8 cellular contexts compared by ENCODE assay signal in genomic region chr14:66359500-66359899, GRCh38.
DNase-seq lines count a peak whose midpoint lies in the region; ATAC-seq, FAIRE-seq and TF ChIP-seq lines count a peak whose summit lies in the region.

No MANE protein-coding gene starts in this region.

- CTCF ChIA-PET in Calu3 (lab: Charles Lee): interaction anchor here (0.6 to 3.4 kb wide), 19 partner anchors 8 to 1721 kb away, joined by 3 to 61 read pairs (median 5); partner anchors contain the start of gene ATP6V1D

- H3K27ac Mint-ChIP-seq in Calu3 (ENCODE audit: unreplicated experiment) (no peak overlapping the region), astrocyte (ENCODE audit: unreplicated experiment) (no peak overlapping the region)

- H3K9ac ChIP-seq in astrocyte (ENCODE audit: low read length): no peak overlapping the region

- H3K27me3 Mint-ChIP-seq in Calu3 (ENCODE audit: unreplicated experiment) (peaks cover 11% of the 10 kb centered on the region), astrocyte (ENCODE audit: low read depth, unreplicated experiment) (peaks cover 15% of the 10 kb centered on the region)

- no peaks in the 10 kb centered on the region for H3K36me3 Mint-ChIP-seq in Calu3 (ENCODE audit: insufficient read depth, unreplicated experiment)
- no peaks in the 10 kb centered on the region for H3K36me3 Mint-ChIP-seq in astrocyte (ENCODE audit: low read depth, unreplicated experiment)

- no TSS peak for BruUV-seq in Calu3 (replicated peaks; lab: Mats Ljungman, UMichigan)

- H3K36me3 ChIP-seq in astrocyte (ENCODE audit: insufficient read depth, low read length) (no peaks in the 10 kb centered on the region), tibial nerve (no peaks in the 10 kb centered on the region)

- H4K20me1 ChIP-seq in astrocyte (ENCODE audit: insufficient read depth, low read length): no peaks in the 10 kb centered on the region

- H3K4me1 Mint-ChIP-seq in Calu3 (ENCODE audit: low read depth, unreplicated experiment): peaks cover 17% of the 10 kb centered on the region
- H3K4me1 Mint-ChIP-seq in astrocyte (ENCODE audit: low read depth, unreplicated experiment): no peaks in the 10 kb centered on the region

- H3K9me3 Mint-ChIP-seq in Calu3 (ENCODE audit: low read depth, unreplicated experiment) (no peaks in the 10 kb centered on the region), astrocyte (ENCODE audit: unreplicated experiment) (no peaks in the 10 kb centered on the region)

- no peak overlapping the region for H3K4me2 ChIP-seq in astrocyte (ENCODE audit: low read length)

- H3K9me3 ChIP-seq in astrocyte (ENCODE audit: insufficient read depth, low read depth, low read length): no peaks in the 10 kb centered on the region
- peaks cover 0 to under 1% (median 0%) of the 10 kb centered on the region in 4 donors for H3K9me3 ChIP-seq in tibial nerve

- H3K27me3 ChIP-seq in astrocyte (ENCODE audit: insufficient read depth, low read length) (peaks cover 2% of the 10 kb centered on the region), tibial nerve (no peaks in the 10 kb centered on the region)

- WGBS in tibial nerve, 2 donors: 0% methylated on average over 3 of the region's 3 CpGs

- DNase-seq in Calu3 (peak; percentile 39), GM20000 (ENCODE audit: low spot score) (peak; percentile 37), NCI-H2227 (lab: John Stamatoyannopoulos, UW; ENCODE audit: unreplicated experiment) (peak; percentile 73), astrocyte (ENCODE audit: low read depth) (peak; percentile 59), iris pigment epithelial cell (ENCODE audit: low read depth) (peak; percentile 65), tibial nerve (ENCODE audit: low spot score in 2 of 2) (no peak)

- H3K27ac ChIP-seq in astrocyte (ENCODE audit: low read depth, low read length) (no peak overlapping the region), tibial nerve (no peak overlapping the region)

- no peak overlapping the region for H2AFZ ChIP-seq in astrocyte (ENCODE audit: low read depth, low read length)

- no peak for FAIRE-seq in astrocyte (lab: Jason Lieb, UNC)

- H3K4me1 ChIP-seq in astrocyte (ENCODE audit: insufficient read depth, low read length) (no peaks in the 10 kb centered on the region), tibial nerve (no peaks in the 10 kb centered on the region)

- peak; percentile 46 for TF ChIP-seq CTCF in Calu3 (IDR thresholded peaks at IDR 0.05; ENCODE audit: unreplicated experiment)
- peak; percentile 5 for TF ChIP-seq CTCF in GM20000 (IDR thresholded peaks at IDR 0.05; ENCODE audit: extremely low read depth, missing control alignments)
- peak; percentile 51 for TF ChIP-seq CTCF in astrocyte (IDR thresholded peaks at IDR 0.05; ENCODE audit: insufficient read depth, low read depth, low read length)
- TF ChIP-seq CTCF in tibial nerve (IDR thresholded peaks at IDR 0.05): peak; percentile 34 to 75 (median 58)

- no peaks in the 10 kb centered on the region for H3K79me2 ChIP-seq in astrocyte (ENCODE audit: insufficient read depth, low read length)

- TF ChIP-seq POLR2A in tibial nerve (IDR thresholded peaks at IDR 0.05): no peak

- TF ChIP-seq EP300 in tibial nerve (IDR thresholded peaks at IDR 0.05): no peak

- H3K4me3 ChIP-seq in astrocyte (ENCODE audit: insufficient read depth, low read depth, low read length): no peak overlapping the region
- no peak overlapping the region for H3K4me3 ChIP-seq in tibial nerve

- intact Hi-C loops in Calu3 (cut with micrococcal nuclease; ENCODE audit: unreplicated experiment): loop anchor here (1.0 to 10.0 kb wide), 4 partner anchors 36 to 755 kb away; no protein-coding TSS in a partner anchor

- no peak overlapping the region for H3K4me3 Mint-ChIP-seq in Calu3 (ENCODE audit: low read depth, unreplicated experiment)
- no peak overlapping the region for H3K4me3 Mint-ChIP-seq in astrocyte (ENCODE audit: unreplicated experiment)

- ATAC-seq in HG03135 (IDR thresholded peaks at IDR 0.05; ENCODE audit: unreplicated experiment): no peak
- ATAC-seq in HG03565 (IDR thresholded peaks at IDR 0.05; ENCODE audit: unreplicated experiment): no peak

Comparison
In these comparisons a context has a peak if more than half of its experiments do, and no peak if none do; other contexts are left out.
1. DNase-seq: peak in Calu3 (single experiment), GM20000 (single experiment), NCI-H2227 (single experiment), astrocyte (single experiment) and iris pigment epithelial cell (single experiment); none in tibial nerve (0 of 2).
2. CTCF ChIP-seq: peak in every context shown above with its lines; median percentile 58 in tibial nerve; 51 in astrocyte; 46 in Calu3; 5 in GM20000.